ENCODE assay signal across 18 cellular contexts in genomic region chr11:298406-299065, GRCh38. TPM values are rescaled to one million over a fixed set of nuclear protein-coding genes. Genes with fewer than 3 reads are reported as not detected.
A peak's percentile ranks its signal among the peaks of the same experiment; 100 is the strongest.
DNase-seq lines count a peak whose midpoint lies in the region; ATAC-seq and TF ChIP-seq lines count a peak whose summit lies in the region.
"Had no signal": no experiment of that assay in that cellular context is flagged by ENCODE, and none has a peak within 500 bp of the region (broad histone marks: within the 10 kb centered on the region; RNA-seq: fewer than 3 reads in every experiment).

No MANE protein-coding gene starts in this region.

- peaks cover 7% of the 10 kb centered on the region; the same call in 2 of the 3 replicates for H3K9me3 Mint-ChIP-seq in GM23338
- no peaks in the 10 kb centered on the region for H3K9me3 Mint-ChIP-seq in endodermal cell
- H3K9me3 Mint-ChIP-seq: HFFc6 had no signal

- no peak for TF ChIP-seq POLR2A in prostate gland (IDR thresholded peaks at IDR 0.05)

- no peaks in the 10 kb centered on the region for H3K79me2 ChIP-seq in GM23338 (replicated peaks; ENCODE audit: insufficient read depth)

- H2AFZ ChIP-seq in GM23338 (no peak overlapping the region), neuronal stem cell (ENCODE audit: low read length) (no peak overlapping the region)

- TF ChIP-seq CTCF in GM23338 (conservative IDR thresholded peaks at IDR 0.05; ENCODE audit: low read depth in 2 of 2) (no peak), endodermal cell (conservative IDR thresholded peaks at IDR 0.05) (no peak), ascending aorta (IDR thresholded peaks at IDR 0.05) (no peak), prostate gland (IDR thresholded peaks at IDR 0.05) (no peak)

- no peak overlapping the region for H3K4me3 ChIP-seq in GM23338
- no peak overlapping the region for H3K4me3 ChIP-seq in NT2/D1 (ENCODE audit: insufficient read length, low read depth)
- H3K4me3 ChIP-seq in endodermal cell (ENCODE audit: low read length) = no peak overlapping the region
- H3K4me3 ChIP-seq in neuronal stem cell (ENCODE audit: low read length in 2 of 2) = no peak overlapping the region
- H3K4me3 ChIP-seq in ascending aorta = no peak overlapping the region
- H3K4me3 ChIP-seq in prostate gland = no peak overlapping the region
- H3K4me3 ChIP-seq: gastrocnemius medialis, thyroid gland had no signal

- peak overlapping the region; percentile 50 for H3K9ac ChIP-seq in NT2/D1 (ENCODE audit: insufficient read length, low read depth)
- no peak overlapping the region for H3K9ac ChIP-seq in endodermal cell (ENCODE audit: extremely low read depth, low read length, poor library complexity, severe bottlenecking)
- H3K9ac ChIP-seq in neuronal stem cell (ENCODE audit: low read depth, low read length, poor library complexity) = no peak overlapping the region

- no peaks in the 10 kb centered on the region for H3K9me3 ChIP-seq in NT2/D1 (ENCODE audit: insufficient read depth, low read length)
- H3K9me3 ChIP-seq in endodermal cell (ENCODE audit: control insufficient read depth, low read length) = no peaks in the 10 kb centered on the region
- peaks cover 0 to 2% of the 10 kb centered on the region in 2 donors for H3K9me3 ChIP-seq in neuronal stem cell (replicated peaks in 1 of 2; ENCODE audit: control insufficient read depth in 2 of 2, insufficient read depth in 1 of 2, low read depth in 1 of 2, low read length in 2 of 2)
- no peaks in the 10 kb centered on the region for H3K9me3 ChIP-seq in ascending aorta
- no peaks in the 10 kb centered on the region for H3K9me3 ChIP-seq in prostate gland
- H3K9me3 ChIP-seq: gastrocnemius medialis, thyroid gland had no signal

- no peak overlapping the region for H3K4ac ChIP-seq in neuronal stem cell (ENCODE audit: low read length)

- no peak overlapping the region for H3K4me2 ChIP-seq in GM23338
- H3K4me2 ChIP-seq in neuronal stem cell (ENCODE audit: insufficient read depth, low read length, poor library complexity, severe bottlenecking) = peak overlapping the region; percentile 11

- peak; percentile 2; the same call in 2 of the 3 replicates for ATAC-seq in GM23338
- ATAC-seq: gastrocnemius medialis had no signal

- intact Hi-C loops in ascending aorta (cut with DNase I) (no loop called here), prostate gland (cut with DNase I) (no loop called here)

- H4K20me1 ChIP-seq in GM23338 (replicated peaks; ENCODE audit: insufficient read depth) = no peaks in the 10 kb centered on the region

- no peak overlapping the region; the same call in 2 of the 3 replicates for H3K4me3 Mint-ChIP-seq in GM23338
- no peak overlapping the region for H3K4me3 Mint-ChIP-seq in endodermal cell
- H3K4me3 Mint-ChIP-seq: activated naive CD8-positive, alpha-beta T cell; HFFc6 had no signal

- peak overlapping the region; percentile 66 for H2BK5ac ChIP-seq in neuronal stem cell (ENCODE audit: low read length)

- H3K14ac ChIP-seq in neuronal stem cell (ENCODE audit: low read length) = no peak overlapping the region

- peaks cover 9% of the 10 kb centered on the region; the same call in 2 of the 3 replicates for H3K36me3 Mint-ChIP-seq in GM23338 (ENCODE audit: low read depth)
- no peaks in the 10 kb centered on the region for H3K36me3 Mint-ChIP-seq in endodermal cell (ENCODE audit: low read depth)
- H3K36me3 Mint-ChIP-seq: activated naive CD8-positive, alpha-beta T cell had no signal

- H2BK12ac ChIP-seq in neuronal stem cell (ENCODE audit: low read length) = no peak overlapping the region

- peaks cover 34% of the 10 kb centered on the region for H3K4me1 Mint-ChIP-seq in GM23338
- peaks cover 18% of the 10 kb centered on the region for H3K4me1 Mint-ChIP-seq in endodermal cell

- H3K27me3 Mint-ChIP-seq in GM23338 (ENCODE audit: insufficient read depth, low read depth, poor library complexity) (peaks cover 22% of the 10 kb centered on the region), endodermal cell (ENCODE audit: insufficient read depth) (no peaks in the 10 kb centered on the region)
- H3K27me3 Mint-ChIP-seq: activated naive CD8-positive, alpha-beta T cell had no signal

- DNase-seq in GM23338 (ENCODE audit: low spot score) = no peak
- no peak for DNase-seq in NT2/D1 (ENCODE audit: low read depth, low spot score)
- DNase-seq in endodermal cell = peak; percentile 59
- no peak for DNase-seq in neuronal stem cell (ENCODE audit: low spot score)
- DNase-seq in central memory CD4-positive, alpha-beta T cell = no peak
- DNase-seq in ascending aorta (ENCODE audit: low spot score in 2 of 2) = no peak
- DNase-seq in prostate gland (ENCODE audit: low spot score) = no peak
- DNase-seq: DND-41, gastrocnemius medialis, HFFc6, NCI-H2029 treated with DMSO at 0.1 percent for 48 hours, NCI-H748 treated with DMSO at 0.1 percent for 48 hours had no signal

- H3K79me1 ChIP-seq in neuronal stem cell (ENCODE audit: low read depth, low read length) = peaks cover 2% of the 10 kb centered on the region

- peak overlapping the region; percentile 4 for H4K8ac ChIP-seq in neuronal stem cell (ENCODE audit: low read depth, low read length)

- H2BK120ac ChIP-seq in neuronal stem cell (ENCODE audit: low read depth, low read length) = no peak overlapping the region

- WGBS in endodermal cell (ENCODE audit: insufficient coverage in 1 of 2, insufficient read length in 1 of 2), 2 experiments = 91 to 97% methylated on average over 9 to 15 of the region's 15 CpGs
- no CpG with 5 or more reads among the region's 15 CpGs for WGBS in neuronal stem cell (ENCODE audit: extremely low coverage in 2 of 2, insufficient read length in 2 of 2, insufficient replicate concordance in 1 of 2), 2 donors
- 71% methylated on average over 12 of the region's 15 CpGs for WGBS in prostate gland

- H3K23ac ChIP-seq in neuronal stem cell (ENCODE audit: low read depth, low read length, poor library complexity) = peak overlapping the region; percentile 80

- peaks cover 8% of the 10 kb centered on the region; the same call in 1 of the 2 replicates for H3F3A ChIP-seq in GM23338 (replicated peaks; ENCODE audit: low read depth)

- peak overlapping the region; percentile 87 for H2BK15ac ChIP-seq in neuronal stem cell (ENCODE audit: low read length)

- H3K36me3 ChIP-seq in GM23338 (ENCODE audit: insufficient read depth) (no peaks in the 10 kb centered on the region), NT2/D1 (ENCODE audit: insufficient read depth, insufficient read length, low read length) (peaks cover 28% of the 10 kb centered on the region), endodermal cell (ENCODE audit: control insufficient read depth, insufficient read depth, low read length) (peaks cover 5% of the 10 kb centered on the region), neuronal stem cell (replicated peaks in 1 of 2; ENCODE audit: control insufficient read depth in 2 of 2, insufficient read depth in 2 of 2, low read length in 2 of 2) (peaks cover 8 to 12% of the 10 kb centered on the region in 2 donors), ascending aorta (peaks cover 7 to 8% of the 10 kb centered on the region in 2 donors), prostate gland (no peaks in the 10 kb centered on the region)
- H3K36me3 ChIP-seq: gastrocnemius medialis, thyroid gland had no signal

- H3K27ac Mint-ChIP-seq in GM23338 (no peak overlapping the region), endodermal cell (no peak overlapping the region)
- H3K27ac Mint-ChIP-seq: HFFc6 had no signal

- no peaks in the 10 kb centered on the region for H3K27me3 ChIP-seq in GM23338 (ENCODE audit: insufficient read depth)
- no peaks in the 10 kb centered on the region for H3K27me3 ChIP-seq in NT2/D1 (ENCODE audit: insufficient read depth, insufficient read length)
- H3K27me3 ChIP-seq in endodermal cell (ENCODE audit: control insufficient read depth, insufficient read depth, low read length, poor library complexity, severe bottlenecking) = no peaks in the 10 kb centered on the region
- no peaks in the 10 kb centered on the region for H3K27me3 ChIP-seq in neuronal stem cell (ENCODE audit: control insufficient read depth in 3 of 3, insufficient read depth in 3 of 3, low read depth in 1 of 3, low read length in 3 of 3)
- H3K27me3 ChIP-seq in ascending aorta = no peaks in the 10 kb centered on the region
- H3K27me3 ChIP-seq in prostate gland (replicated peaks; ENCODE audit: insufficient read depth) = peaks cover 12% of the 10 kb centered on the region
- H3K27me3 ChIP-seq: thyroid gland had no signal

- no peaks in the 10 kb centered on the region for H3K9me2 ChIP-seq in GM23338 (ENCODE audit: insufficient read depth)

- peaks cover 35% of the 10 kb centered on the region for H3K4me1 ChIP-seq in GM23338 (ENCODE audit: insufficient read depth)
- peaks cover 27% of the 10 kb centered on the region for H3K4me1 ChIP-seq in NT2/D1 (ENCODE audit: insufficient read depth, insufficient read length)
- H3K4me1 ChIP-seq in endodermal cell (ENCODE audit: control insufficient read depth, insufficient read depth, low read length) = peaks cover 5% of the 10 kb centered on the region
- peaks cover 6 to 9% of the 10 kb centered on the region in 2 donors for H3K4me1 ChIP-seq in neuronal stem cell (ENCODE audit: control insufficient read depth in 2 of 2, insufficient read depth in 1 of 2, low read depth in 1 of 2, low read length in 2 of 2)
- H3K4me1 ChIP-seq in ascending aorta = peaks cover 0 to 6% of the 10 kb centered on the region in 2 donors
- H3K4me1 ChIP-seq in prostate gland (replicated peaks) = no peaks in the 10 kb centered on the region
- H3K4me1 ChIP-seq: gastrocnemius medialis had no signal

- H3K27ac ChIP-seq in GM23338 (ENCODE audit: low read depth) = no peak overlapping the region
- H3K27ac ChIP-seq in endodermal cell (ENCODE audit: low read depth, low read length) = no peak overlapping the region
- no peak overlapping the region for H3K27ac ChIP-seq in neuronal stem cell (replicated peaks; ENCODE audit: low read length)
- no peak overlapping the region for H3K27ac ChIP-seq in ascending aorta
- no peak overlapping the region for H3K27ac ChIP-seq in prostate gland
- H3K27ac ChIP-seq: gastrocnemius medialis had no signal

- peak overlapping the region; percentile 28 for H2AK5ac ChIP-seq in neuronal stem cell (ENCODE audit: low read depth, low read length)

- H3K18ac ChIP-seq in neuronal stem cell (ENCODE audit: low read length) = peak overlapping the region; percentile 83

- H4K91ac ChIP-seq in neuronal stem cell (ENCODE audit: low read depth, low read length, poor library complexity) = no peak overlapping the region

RNA-seq across cellular contexts. Expression of gene IFITM5, which starts 0.8 kb away (rescaled TPM):
- not detected in 2 replicates for total RNA-seq in GM23338 (2014; rRNA removed; shearing (Covaris generic))
- polyA plus RNA-seq in GM23338 (2016; fragmentation: Nextera tagmentation; extraction: Ambion mirVana) = 0.42 TPM in 1 of 2 replicates, not detected in the other
- total RNA-seq in endodermal cell (not detected), ascending aorta (not detected), prostate gland (not detected)
- polyA plus RNA-seq in endodermal cell (2013, experiment 1 of 2) = not detected
- polyA plus RNA-seq in endodermal cell (2013, experiment 2 of 2) = not detected
- not detected for polyA plus RNA-seq in neuronal stem cell (2013, experiment 1 of 2)
- polyA plus RNA-seq in neuronal stem cell (2013, experiment 2 of 2) = 0.06 TPM
- total RNA-seq: gastrocnemius medialis, HFFc6, MCF 10A, mononuclear cell, RPMI7951, thyroid gland had no signal
- polyA plus RNA-seq: BJ had no signal

RNA-seq across cellular contexts. Expression of gene IFITM2, which starts 9.1 kb away (rescaled TPM):
- 57.3 and 91.2 TPM in 2 replicates for total RNA-seq in GM23338 (2014; rRNA removed; shearing (Covaris generic))
- polyA plus RNA-seq in GM23338 (2016; fragmentation: Nextera tagmentation; extraction: Ambion mirVana) = 857 and 906 TPM in 2 replicates
- total RNA-seq in endodermal cell = 100 to 1,000 TPM; 262 to 367 TPM
- 114 TPM for polyA plus RNA-seq in endodermal cell (2013, experiment 1 of 2)
- polyA plus RNA-seq in endodermal cell (2013, experiment 2 of 2) = 152 TPM
- polyA plus RNA-seq in neuronal stem cell (2013, experiment 1 of 2) = 660 TPM
- 657 TPM for polyA plus RNA-seq in neuronal stem cell (2013, experiment 2 of 2)
- total RNA-seq in ascending aorta = 1,131 TPM
- total RNA-seq in prostate gland = 100 to 1,000 TPM in 1 of 2 donors, 10 to 100 TPM in 1; 96.6 to 149 TPM

RNA-seq across cellular contexts. Expression of gene PGGHG, which starts 9.6 kb away (rescaled TPM):
- total RNA-seq in GM23338 (2014; rRNA removed; shearing (Covaris generic)) = 45.4 and 55.8 TPM in 2 replicates
- 18.1 and 24.9 TPM in 2 replicates for polyA plus RNA-seq in GM23338 (2016; fragmentation: Nextera tagmentation; extraction: Ambion mirVana)
- total RNA-seq in endodermal cell = 100 to 1,000 TPM; 129 to 186 TPM
- 36.7 TPM for polyA plus RNA-seq in endodermal cell (2013, experiment 1 of 2)
- polyA plus RNA-seq in endodermal cell (2013, experiment 2 of 2) = 31.3 TPM
- 50.4 TPM for polyA plus RNA-seq in neuronal stem cell (2013, experiment 1 of 2)
- polyA plus RNA-seq in neuronal stem cell (2013, experiment 2 of 2) = 48.9 TPM
- 155 TPM for total RNA-seq in ascending aorta
- 10 to 100 TPM; 18.4 to 63.1 TPM for total RNA-seq in prostate gland

RNA-seq across cellular contexts. Expression of gene IFITM1, which starts 15.3 kb away (rescaled TPM):
- 396 and 409 TPM in 2 replicates for total RNA-seq in GM23338 (2014; rRNA removed; shearing (Covaris generic))
- polyA plus RNA-seq in GM23338 (2016; fragmentation: Nextera tagmentation; extraction: Ambion mirVana) = 1,180 and 1,194 TPM in 2 replicates
- total RNA-seq in endodermal cell (100 to 1,000 TPM; 211 to 558 TPM), ascending aorta (650 TPM), prostate gland (100 to 1,000 TPM in 1 of 2 donors, 10 to 100 TPM in 1; 73.9 to 182 TPM)
- polyA plus RNA-seq in endodermal cell (2013, experiment 1 of 2) = 244 TPM
- 241 TPM for polyA plus RNA-seq in endodermal cell (2013, experiment 2 of 2)
- 171 TPM for polyA plus RNA-seq in neuronal stem cell (2013, experiment 1 of 2)
- polyA plus RNA-seq in neuronal stem cell (2013, experiment 2 of 2) = 162 TPM

RNA-seq across cellular contexts. Expression of gene NLRP6, which starts 20.3 kb away (rescaled TPM):
- total RNA-seq in GM23338 (2014; rRNA removed; shearing (Covaris generic)) = 0.73 TPM in 1 of 2 replicates, not detected in the other
- 0.15 TPM in 1 of 2 replicates, not detected in the other for polyA plus RNA-seq in GM23338 (2016; fragmentation: Nextera tagmentation; extraction: Ambion mirVana)
- total RNA-seq in endodermal cell (not detected), ascending aorta (not detected), prostate gland (1 to 10 TPM in 1 of 2 donors, under 1 TPM in 1; 0.18 to 2.7 TPM)
- polyA plus RNA-seq in endodermal cell (2013, experiment 1 of 2) = not detected
- not detected for polyA plus RNA-seq in endodermal cell (2013, experiment 2 of 2)
- not detected for polyA plus RNA-seq in neuronal stem cell (2013, experiment 1 of 2)
- not detected for polyA plus RNA-seq in neuronal stem cell (2013, experiment 2 of 2)
- total RNA-seq: HFFc6, MCF 10A, RPMI7951 had no signal
- polyA plus RNA-seq: BJ had no signal
